Comparison of ENCODE assay signal across 19 cellular contexts in the genomic region with DNA sequence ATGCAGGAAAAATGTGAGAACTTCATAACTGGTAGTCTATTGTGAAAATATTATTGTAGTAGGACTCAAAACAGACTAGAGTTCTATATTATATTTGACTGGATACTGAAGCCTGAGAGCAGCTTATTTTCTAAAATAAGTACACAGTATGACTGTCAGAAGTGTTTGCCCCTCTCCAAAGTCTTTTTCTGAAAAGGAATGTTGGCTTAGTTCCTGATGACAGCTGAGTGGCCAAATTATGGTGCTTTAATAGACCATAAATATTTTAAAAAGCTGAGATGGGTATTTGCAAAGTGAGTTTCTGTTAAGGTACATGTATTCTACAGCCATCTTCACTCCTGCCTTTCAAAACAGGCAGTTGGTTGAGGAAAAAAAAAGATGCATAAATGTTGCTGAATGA.
"Had no signal": no experiment of that assay in that cellular context is flagged by ENCODE, and none has a peak within 500 bp of the region (broad histone marks: within the 10 kb centered on the region; RNA-seq: fewer than 3 reads in every experiment).

No MANE protein-coding gene starts in this region.

- DNase-seq: activated CD4-positive, alpha-beta T cell treated with anti-CD3 and anti-CD28 coated beads, Interleukin-2, amount 10 ng/mL, durations not matched to agents 24 days and 14 days; activated CD4-positive, CD25-positive, alpha-beta regulatory T cell; activated CD8-positive, alpha-beta memory T cell treated with anti-CD3 and anti-CD28 coated beads, Interleukin-2, amount 50 U/mL, for 48 hours; activated gamma-delta T cell; activated T-cell treated with anti-CD3 and anti-CD28 coated beads, Interleukin-2, amount 50 U/mL, for 72 hours; amygdala; effector memory CD8-positive, alpha-beta T cell; left colon; nucleus accumbens; right cardiac atrium; stimulated activated CD4-positive, alpha-beta T cell treated with anti-CD3 and anti-CD28 coated beads, Interleukin-4, amount 100 ng/mL, for 24 hours; stimulated activated naive CD4-positive, alpha-beta T cell; T-helper 2 cell had no signal

- H3K36me3 Mint-ChIP-seq: memory B cell had no signal

- H3K4me3 Mint-ChIP-seq: activated CD4-positive, alpha-beta T cell treated with anti-CD3 and anti-CD28 coated beads, Interleukin-2, amount 10 ng/mL, durations not matched to agents 24 days and 14 days; activated naive CD8-positive, alpha-beta T cell; activated T-cell treated with anti-CD3 and anti-CD28 coated beads, Interleukin-2, amount 50 U/mL, for 72 hours; brain; central memory CD8-positive, alpha-beta T cell; effector memory CD8-positive, alpha-beta T cell; memory B cell; nephron had no signal

- H3K27ac Mint-ChIP-seq: activated CD4-positive, alpha-beta T cell treated with anti-CD3 and anti-CD28 coated beads, Interleukin-2, amount 10 ng/mL, durations not matched to agents 24 days and 14 days; activated naive CD8-positive, alpha-beta T cell; activated T-cell treated with anti-CD3 and anti-CD28 coated beads, Interleukin-2, amount 50 U/mL, for 72 hours; brain; memory B cell; nephron; progenitor cell of endocrine pancreas had no signal

- H3K27me3 Mint-ChIP-seq: activated CD4-positive, alpha-beta T cell treated with anti-CD3 and anti-CD28 coated beads, Interleukin-2, amount 10 ng/mL, durations not matched to agents 24 days and 14 days; activated naive CD8-positive, alpha-beta T cell; brain; central memory CD8-positive, alpha-beta T cell; effector memory CD8-positive, alpha-beta T cell; memory B cell; progenitor cell of endocrine pancreas had no signal

- H3K9me3 Mint-ChIP-seq: brain; central memory CD8-positive, alpha-beta T cell; effector memory CD8-positive, alpha-beta T cell; memory B cell; nephron had no signal

- ATAC-seq: activated T-cell treated with anti-CD3 and anti-CD28 coated beads, Interleukin-2, amount 50 U/mL, for 72 hours; effector memory CD8-positive, alpha-beta T cell had no signal
